ENCODE assay signal across 8 cellular contexts in the genomic region with DNA sequence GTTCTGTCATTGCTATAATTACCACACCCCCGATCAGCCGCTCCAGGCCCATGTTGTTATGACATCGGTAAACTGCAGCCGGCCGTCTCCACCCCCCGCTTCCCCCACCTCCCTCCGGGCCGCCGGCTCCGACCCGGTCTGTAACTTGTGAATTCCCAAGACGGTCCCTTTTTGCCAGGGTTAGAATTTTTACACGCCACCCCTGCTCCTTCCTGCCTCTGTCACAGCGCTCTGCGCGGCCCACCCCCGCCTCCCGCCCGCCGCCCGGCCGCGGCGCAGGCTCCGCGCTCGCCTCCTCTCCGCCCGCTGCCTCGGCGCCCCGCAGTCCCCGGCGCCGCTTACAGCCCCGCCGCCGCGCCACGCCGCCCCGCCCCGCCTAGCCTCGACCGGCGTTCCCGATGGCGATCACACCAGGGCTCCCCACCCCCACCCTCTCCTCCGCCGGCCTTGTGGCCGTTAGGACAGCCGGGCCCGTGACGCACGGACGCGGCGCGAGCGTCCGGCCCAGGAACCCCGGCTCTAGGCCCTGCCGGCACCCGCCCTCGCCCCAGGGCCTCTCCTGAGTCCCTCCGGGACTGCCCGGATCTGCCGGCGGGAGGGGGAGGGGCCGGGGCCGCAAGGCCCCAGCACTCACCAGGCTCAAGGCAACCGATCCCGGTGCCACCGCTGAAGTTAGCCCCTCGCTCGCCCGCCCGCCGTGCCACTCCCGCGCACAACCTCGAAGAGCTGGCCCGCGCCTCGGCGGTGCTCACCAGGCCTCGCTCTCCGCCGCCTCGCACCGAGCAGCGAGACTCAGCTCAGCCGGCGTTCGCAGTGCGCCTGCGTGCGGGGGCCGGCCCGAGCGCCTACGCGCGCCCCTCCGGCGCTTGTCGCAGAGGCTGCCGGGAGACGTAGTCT. TPM values are rescaled to one million over a fixed set of nuclear protein-coding genes. Genes with fewer than 3 reads are reported as not detected.
DNase-seq lines count a peak whose midpoint lies in the region; ATAC-seq, FAIRE-seq and TF ChIP-seq lines count a peak whose summit lies in the region.

Gene KPNA1, minus strand, starts transcription at position 817 of the 897 bp plus-strand sequence. CDS start 18,374 bp downstream, outside the sequence.

- TF ChIP-seq EP300 in HepG2 (IDR thresholded peaks at IDR 0.05; ENCODE audit: low read depth in 2 of 2, low read length in 2 of 2) (no peak), HepG2 (CRISPR knock-in tag; IDR thresholded peaks at IDR 0.05; ENCODE audit: borderline replicate concordance) (peak; percentile 52)

- peaks cover 46% of the 10 kb centered on the region for H3K79me2 ChIP-seq in HepG2 (ENCODE audit: insufficient read depth, low read length)

- H3K9me3 ChIP-seq in HepG2 (ENCODE audit: low read length): no peaks in the 10 kb centered on the region

- no peaks in the 10 kb centered on the region; a peak in 1 of 5 replicates for H3K27me3 ChIP-seq in HepG2 (ENCODE audit: control insufficient read depth in 1 of 2, insufficient read depth in 2 of 2, low read length in 2 of 2)

- H3K4me1 ChIP-seq in HepG2 (ENCODE audit: insufficient read depth, low read length): peaks cover 56% of the 10 kb centered on the region

- peak; percentile 86 to 95 for TF ChIP-seq POLR2A in HepG2 (IDR thresholded peaks at IDR 0.05; ENCODE audit: insufficient read depth in 1 of 2, low read depth in 2 of 2, low read length in 2 of 2)

- WGBS in HepG2 (ENCODE audit: low lambda C conversion rate): 2% methylated on average over 28 of the region's 109 CpGs

- peaks cover 31% of the 10 kb centered on the region for H4K20me1 ChIP-seq in HepG2 (ENCODE audit: insufficient read depth, low read length)

- TF ChIP-seq RAD21 in HepG2 (CRISPR knock-in tag; IDR thresholded peaks at IDR 0.05): peak; percentile 64

- H2AFZ ChIP-seq in HepG2 (ENCODE audit: low read length): peak within 1 kb of the TSS; percentile 80

- intact Hi-C loops in dendritic cell treated with granulocyte-macrophage colony-stimulating factor and Interleukin-4, amounts not matched to agents 40 ng/mL and 50 ng/mL, for 4 days (cut with micrococcal nuclease): loop anchor here (2.0 to 10.0 kb wide), 4 partner anchors 50 to 168 kb away; partner anchors contain the start of genes DTX3L, FAM162A, MIX23 and PARP14
- intact Hi-C loops in HepG2 (cut with micrococcal nuclease; ENCODE audit: unreplicated experiment): loop anchor here (5.0 kb wide), 1 partner anchor 42 kb away; no protein-coding TSS in a partner anchor

- H3K9me3 Mint-ChIP-seq in dendritic cell treated with granulocyte-macrophage colony-stimulating factor and Interleukin-4, amounts not matched to agents 40 ng/mL and 50 ng/mL, for 4 days: peaks cover 8% of the 10 kb centered on the region

- H3K4me2 ChIP-seq in HepG2 (ENCODE audit: low read depth, low read length): peak within 1 kb of the TSS; percentile 97

- peak within 1 kb of the TSS; percentile 98 for H3K9ac ChIP-seq in HepG2 (ENCODE audit: insufficient read depth, low read depth, low read length)

- peak within 1 kb of the TSS; percentile 84 for H3K4me3 Mint-ChIP-seq in dendritic cell treated with granulocyte-macrophage colony-stimulating factor and Interleukin-4, amounts not matched to agents 40 ng/mL and 50 ng/mL, for 4 days

- in situ Hi-C loops in HepG2 (cut with HindIII; ENCODE audit: extremely low pct_ligation_motif_present, low pct_unique_long_range_greater_than_20kb): no loop called here

- H3K36me3 ChIP-seq in HepG2 (replicated peaks in 1 of 2; ENCODE audit: control insufficient read depth in 1 of 2, insufficient read depth in 2 of 2, low read length in 2 of 2): no peaks in the 10 kb centered on the region

- ATAC-seq in GM19351 (IDR thresholded peaks at IDR 0.05; ENCODE audit: unreplicated experiment) (peak; percentile 78), HG03520 (IDR thresholded peaks at IDR 0.05; ENCODE audit: unreplicated experiment) (peak; percentile 73), HepG2 (peak; percentile 94)

- peak within 1 kb of the TSS; percentile 97 for H3K27ac ChIP-seq in C4-2B
- H3K27ac ChIP-seq in HepG2 (ENCODE audit: extremely low read length, insufficient read depth, low read length): peak within 1 kb of the TSS; percentile 97

- no peak for TF ChIP-seq CTCF in C4-2B (conservative IDR thresholded peaks at IDR 0.05)
- no peak; the same call in 1 of the 2 replicates for TF ChIP-seq CTCF in HepG2 (CRISPR knock-in tag; IDR thresholded peaks at IDR 0.05)

- peak within 1 kb of the TSS; percentile 82 for H3K27ac Mint-ChIP-seq in dendritic cell treated with granulocyte-macrophage colony-stimulating factor and Interleukin-4, amounts not matched to agents 40 ng/mL and 50 ng/mL, for 4 days

- peaks cover 40% of the 10 kb centered on the region for H3K4me1 Mint-ChIP-seq in dendritic cell treated with granulocyte-macrophage colony-stimulating factor and Interleukin-4, amounts not matched to agents 40 ng/mL and 50 ng/mL, for 4 days (ENCODE audit: low read depth)

- CTCF ChIA-PET in HepG2 (lab: Yijun Ruan, JAX; ENCODE audit: low intra/inter-chr PET ratio, low total read pairs): no interaction called here

- POLR2A ChIA-PET in HepG2 (lab: Yijun Ruan, JAX): interaction anchor here (0.8 to 1.5 kb wide), 11 partner anchors 10 to 280 kb away, joined by 3 to 12 read pairs (median 4); partner anchors contain the start of genes DTX3L, HSPBAP1, PARP14 and PARP9

- H3K36me3 Mint-ChIP-seq in dendritic cell treated with granulocyte-macrophage colony-stimulating factor and Interleukin-4, amounts not matched to agents 40 ng/mL and 50 ng/mL, for 4 days (ENCODE audit: low read depth): peaks cover 17% of the 10 kb centered on the region

- FAIRE-seq in HepG2 (lab: Jason Lieb, UNC): no peak

- no TSS peak for BruUV-seq in HepG2 (replicated peaks; lab: Mats Ljungman, UMichigan)

- no peaks in the 10 kb centered on the region for H3K27me3 Mint-ChIP-seq in dendritic cell treated with granulocyte-macrophage colony-stimulating factor and Interleukin-4, amounts not matched to agents 40 ng/mL and 50 ng/mL, for 4 days

- H3K4me3 ChIP-seq in HepG2 (replicated peaks in 1 of 3; ENCODE audit: insufficient read depth in 1 of 3, low read depth in 2 of 3, low read length in 3 of 3): peak within 1 kb of the TSS; percentile 78 to 89 (median 79)

- DNase-seq in NCI-H774 (lab: John Stamatoyannopoulos, UW) (peak; percentile 73), HepG2 (ENCODE audit: low spot score) (peak; percentile 76)
- peak; percentile 77 to 83 for DNase-seq in activated CD4-positive, alpha-beta T cell treated with anti-CD3 and anti-CD28 coated beads, Interleukin-2, amount 50 U/mL, for 4 hours
- DNase-seq in stimulated activated CD4-positive, alpha-beta T cell treated with anti-CD3 and anti-CD28 coated beads, Interleukin-2, amount 100 ng/mL, for 48 hours: peak; percentile 77 to 82

TF ChIP-seq in HepG2, 621 proteins besides CTCF, POLR2A, EP300 and RAD21 (continues in another document):
- TF ChIP-seq JUND (CRISPR knock-in tag; IDR thresholded peaks at IDR 0.05): peak; percentile 22; the same call in 1 of the 2 replicates
- TF ChIP-seq, protein P1, sequence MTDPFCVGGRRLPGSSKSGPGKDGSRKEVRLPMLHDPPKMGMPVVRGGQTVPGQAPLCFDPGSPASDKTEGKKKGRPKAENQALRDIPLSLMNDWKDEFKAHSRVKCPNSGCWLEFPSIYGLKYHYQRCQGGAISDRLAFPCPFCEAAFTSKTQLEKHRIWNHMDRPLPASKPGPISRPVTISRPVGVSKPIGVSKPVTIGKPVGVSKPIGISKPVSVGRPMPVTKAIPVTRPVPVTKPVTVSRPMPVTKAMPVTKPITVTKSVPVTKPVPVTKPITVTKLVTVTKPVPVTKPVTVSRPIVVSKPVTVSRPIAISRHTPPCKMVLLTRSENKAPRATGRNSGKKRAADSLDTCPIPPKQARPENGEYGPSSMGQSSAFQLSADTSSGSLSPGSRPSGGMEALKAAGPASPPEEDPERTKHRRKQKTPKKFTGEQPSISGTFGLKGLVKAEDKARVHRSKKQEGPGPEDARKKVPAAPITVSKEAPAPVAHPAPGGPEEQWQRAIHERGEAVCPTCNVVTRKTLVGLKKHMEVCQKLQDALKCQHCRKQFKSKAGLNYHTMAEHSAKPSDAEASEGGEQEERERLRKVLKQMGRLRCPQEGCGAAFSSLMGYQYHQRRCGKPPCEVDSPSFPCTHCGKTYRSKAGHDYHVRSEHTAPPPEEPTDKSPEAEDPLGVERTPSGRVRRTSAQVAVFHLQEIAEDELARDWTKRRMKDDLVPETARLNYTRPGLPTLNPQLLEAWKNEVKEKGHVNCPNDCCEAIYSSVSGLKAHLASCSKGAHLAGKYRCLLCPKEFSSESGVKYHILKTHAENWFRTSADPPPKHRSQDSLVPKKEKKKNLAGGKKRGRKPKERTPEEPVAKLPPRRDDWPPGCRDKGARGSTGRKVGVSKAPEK (CRISPR knock-in tag; IDR thresholded peaks at IDR 0.05; ENCODE audit: borderline replicate concordance): no peak

RNA-seq across cellular contexts. Expression of gene KPNA1, which starts in this region (rescaled TPM):
- total RNA-seq in HepG2 (2016; rRNA removed; fragmentation: Illumina TruSeq; extraction: Trizol): 30.0 and 49.7 TPM in 2 replicates
- total RNA-seq in HepG2 (2016; cell fraction: cytosol; rRNA removed; fragmentation: Illumina TruSeq; extraction: Trizol; ENCODE audit: low read depth): 4.1 and 5.0 TPM in 2 replicates
- 28.3 and 45.9 TPM in 2 replicates for total RNA-seq in HepG2 (2016; cell fraction: insoluble cytoplasmic fraction; rRNA removed; fragmentation: Illumina TruSeq; extraction: Trizol)
- total RNA-seq in HepG2 (2016; cell fraction: membrane; rRNA removed; fragmentation: Illumina TruSeq; extraction: Trizol): 6.0 and 6.7 TPM in 2 replicates
- 27.0 and 29.3 TPM in 2 replicates for total RNA-seq in HepG2 (2016; cell fraction: nucleus; rRNA removed; fragmentation: Illumina TruSeq; extraction: Trizol)
- 14.7 and 15.4 TPM in 2 replicates for polyA plus RNA-seq in HepG2 (2011; rRNA removed)
- 11.8 and 17.4 TPM in 2 replicates for polyA plus RNA-seq in HepG2 (2011; cell fraction: cytosol; rRNA removed)
- polyA plus RNA-seq in HepG2 (2011; cell fraction: nucleus; rRNA removed): 10.3 and 14.5 TPM in 2 replicates
- 19.7 and 22.5 TPM in 2 replicates for polyA plus RNA-seq in HepG2 (2012)
- polyA plus RNA-seq in HepG2 (2016; cell fraction: cytosol; fragmentation: Illumina TruSeq; extraction: Trizol; ENCODE audit: low read depth): 1.1 and 1.4 TPM in 2 replicates
- polyA plus RNA-seq in HepG2 (2016; cell fraction: insoluble cytoplasmic fraction; fragmentation: Illumina TruSeq; extraction: Trizol; ENCODE audit: low read depth): 53.6 and 54.5 TPM in 2 replicates
- polyA plus RNA-seq in HepG2 (2016; cell fraction: membrane; fragmentation: Illumina TruSeq; extraction: Trizol; ENCODE audit: low read depth): 3.3 and 3.8 TPM in 2 replicates
- 33.7 and 36.9 TPM in 2 replicates for polyA plus RNA-seq in HepG2 (2016; cell fraction: nucleus; fragmentation: Illumina TruSeq; extraction: Trizol; ENCODE audit: insufficient read depth, low read depth)
- 21.2 and 58.7 TPM in 2 replicates for polyA minus RNA-seq in HepG2 (2011; rRNA and poly(A)+ RNA removed; ENCODE audit: low replicate concordance)
- 14.3 and 28.6 TPM in 2 replicates for polyA minus RNA-seq in HepG2 (2011; cell fraction: cytosol; rRNA and poly(A)+ RNA removed)
- polyA minus RNA-seq in HepG2 (2011; cell fraction: nucleus; rRNA and poly(A)+ RNA removed): 25.8 and 29.0 TPM in 2 replicates

Comparison
In these comparisons a context has a peak if more than half of its experiments do, and no peak if none do; other contexts are left out.
1. Peak in every context shown above with its lines: DNase-seq, ATAC-seq, H3K4me3 ChIP-seq and H3K27ac ChIP-seq.